In the genomic region with DNA sequence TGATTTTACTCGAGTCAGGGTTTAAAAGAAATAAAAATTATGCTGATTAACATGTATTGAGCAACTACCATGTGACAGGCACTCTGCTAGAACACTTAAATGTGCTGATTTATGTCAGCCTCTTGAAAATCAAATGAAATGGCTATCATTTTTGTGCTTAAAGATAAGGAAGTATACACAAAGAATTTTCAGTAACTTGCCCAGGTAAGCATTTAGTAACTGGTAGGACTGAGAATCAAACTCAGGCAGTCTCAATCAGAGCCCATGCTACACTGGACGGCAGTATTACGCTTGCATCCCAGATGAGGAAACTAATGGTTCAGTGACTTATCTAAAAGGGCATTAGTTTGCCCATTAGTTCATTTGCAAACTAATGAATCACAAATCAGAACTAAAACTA, we compare ENCODE assay signal across 29 cellular contexts.
"Had no signal": no experiment of that assay in that cellular context is flagged by ENCODE, and none has a peak within 500 bp of the region (broad histone marks: within the 10 kb centered on the region; RNA-seq: fewer than 3 reads in every experiment).

No MANE protein-coding gene starts in this region.

- H3K79me2 ChIP-seq: parathyroid adenoma had no signal

- H3K9me3 ChIP-seq: heart right ventricle, prostate gland, right atrium auricular region, sigmoid colon, stomach, thyroid gland had no signal

- H3K4me3 ChIP-seq: dorsolateral prefrontal cortex, esophagus squamous epithelium, heart right ventricle, prostate gland, right atrium auricular region, sigmoid colon, stomach, thyroid gland had no signal

- H3K9me3 Mint-ChIP-seq: endodermal cell, nephron progenitor cell, type B pancreatic cell had no signal

- H3K9ac ChIP-seq: parathyroid adenoma had no signal

- H3K27ac ChIP-seq: dorsolateral prefrontal cortex, esophagus squamous epithelium, heart right ventricle, parathyroid adenoma, prostate gland, right atrium auricular region, sigmoid colon, stomach, thyroid gland had no signal

- FAIRE-seq: colon, endothelial cell of umbilical vein, islet of Langerhans, urothelium cell line had no signal

- H3K36me3 ChIP-seq: esophagus squamous epithelium, heart right ventricle, prostate gland, right atrium auricular region, sigmoid colon, stomach, thyroid gland had no signal

- H3K4me1 ChIP-seq: esophagus squamous epithelium, heart right ventricle, parathyroid adenoma, prostate gland, right atrium auricular region, sigmoid colon, stomach, thyroid gland had no signal

- H3K27me3 Mint-ChIP-seq: naive thymus-derived CD8-positive, alpha-beta T cell had no signal

- H3K4me3 Mint-ChIP-seq: endodermal cell; naive thymus-derived CD8-positive, alpha-beta T cell; nephron progenitor cell; stimulated activated effector memory CD8-positive, alpha-beta T cell treated with anti-CD3 and anti-CD28 coated beads, Interleukin-12 subunit alpha, Interleukin-12 subunit beta, amount 100 ng/mL, for 72 hours; type B pancreatic cell had no signal

- H3K4me1 Mint-ChIP-seq: naive thymus-derived CD8-positive, alpha-beta T cell; nephron progenitor cell; stimulated activated effector memory CD8-positive, alpha-beta T cell treated with anti-CD3 and anti-CD28 coated beads, Interleukin-12 subunit alpha, Interleukin-12 subunit beta, amount 100 ng/mL, for 72 hours had no signal

- DNase-seq: central memory CD4-positive, alpha-beta T cell; dorsolateral prefrontal cortex; effector CD4-positive, alpha-beta T cell; erythroblast; esophagus squamous epithelium; foreskin melanocyte; glutamatergic neuron; heart right ventricle; hippocampal formation; kidney glomerular epithelial cell; naive thymus-derived CD8-positive, alpha-beta T cell; nephron progenitor cell; nucleus accumbens; sigmoid colon; stimulated activated CD4-positive, alpha-beta T cell treated with anti-CD3 and anti-CD28 coated beads, Interleukin-2, amount 100 ng/mL, for 24 hours; stimulated activated CD4-positive, alpha-beta T cell treated with anti-CD3 and anti-CD28 coated beads, Interleukin-4, amount 100 ng/mL, for 24 hours; stimulated activated naive CD4-positive, alpha-beta T cell treated with Interleukin-2 at 50 U/mL for 16 hours; stomach had no signal

- H3K27me3 ChIP-seq: dorsolateral prefrontal cortex, esophagus squamous epithelium, heart right ventricle, right atrium auricular region, sigmoid colon, stomach, thyroid gland had no signal

- H3K27ac Mint-ChIP-seq: naive thymus-derived CD8-positive, alpha-beta T cell; stimulated activated effector memory CD8-positive, alpha-beta T cell treated with anti-CD3 and anti-CD28 coated beads, Interleukin-12 subunit alpha, Interleukin-12 subunit beta, amount 100 ng/mL, for 72 hours; type B pancreatic cell had no signal

- H2AFZ ChIP-seq: parathyroid adenoma had no signal

- H3K36me3 Mint-ChIP-seq: naive thymus-derived CD8-positive, alpha-beta T cell; stimulated activated effector memory CD8-positive, alpha-beta T cell treated with anti-CD3 and anti-CD28 coated beads, Interleukin-12 subunit alpha, Interleukin-12 subunit beta, amount 100 ng/mL, for 72 hours; type B pancreatic cell had no signal

- ATAC-seq: heart right ventricle; naive thymus-derived CD8-positive, alpha-beta T cell; stimulated activated effector memory CD8-positive, alpha-beta T cell treated with anti-CD3 and anti-CD28 coated beads, Interleukin-12 subunit alpha, Interleukin-12 subunit beta, amount 100 ng/mL, for 72 hours had no signal
